9 cellular contexts compared by ENCODE assay signal in the genomic region with DNA sequence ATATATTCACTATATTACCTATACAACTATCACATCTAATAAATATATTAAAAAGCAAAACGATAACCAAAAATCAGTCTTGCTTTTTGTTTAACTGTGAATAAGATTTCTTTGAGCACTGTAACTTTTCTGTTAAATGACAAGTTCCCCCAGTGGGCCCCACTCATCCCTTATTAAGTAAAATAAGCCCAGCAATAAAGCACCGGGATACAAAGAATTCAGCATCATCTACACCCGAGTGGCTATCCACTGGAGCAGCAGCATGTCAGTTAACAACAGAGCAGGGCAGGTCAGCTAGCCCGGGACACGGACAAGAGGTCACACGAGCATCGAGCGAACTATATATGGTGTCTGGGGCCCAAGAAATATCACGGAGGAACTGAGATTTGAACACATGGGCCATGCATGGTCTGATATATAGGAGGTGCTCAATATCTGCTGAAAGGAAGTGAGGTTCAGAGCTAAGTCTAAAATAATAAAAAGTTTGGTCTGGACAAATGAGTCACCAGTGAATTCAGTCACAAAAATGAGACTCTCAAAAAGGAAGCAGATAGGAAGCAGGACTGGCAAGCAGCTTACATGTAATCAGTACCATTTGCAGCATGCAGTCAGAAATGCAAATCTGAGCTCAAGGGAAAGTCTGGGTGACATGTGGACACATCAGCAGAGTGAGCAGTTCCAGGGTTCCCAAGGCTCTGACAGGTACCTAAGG.
A peak's percentile ranks its signal among the peaks of the same experiment; 100 is the strongest.
DNase-seq lines count a peak whose midpoint lies in the region; ATAC-seq and TF ChIP-seq lines count a peak whose summit lies in the region.
"Had no signal": no experiment of that assay in that cellular context is flagged by ENCODE, and none has a peak within 500 bp of the region (broad histone marks: within the 10 kb centered on the region; RNA-seq: fewer than 3 reads in every experiment).

No MANE protein-coding gene starts in this region.

- TF ChIP-seq CTCF in GM12865 (IDR thresholded peaks at IDR 0.05; ENCODE audit: insufficient read depth, low read depth, low read length, missing control alignments), result no peak

- DNase-seq in GM12865 (ENCODE audit: low read depth) (peak; percentile 89), dedifferentiated amniotic fluid mesenchymal stem cell (ENCODE audit: extremely low spot score) (peak; percentile 53), NCI-H146 treated with DMSO at 0.1 percent for 48 hours (lab: John Stamatoyannopoulos, UW; ENCODE audit: unreplicated experiment) (no peak), DMS79 treated with DMSO at 0.1 percent for 48 hours (lab: John Stamatoyannopoulos, UW) (no peak)
- DNase-seq in activated effector memory CD4-positive, alpha-beta T cell treated with anti-CD3 and anti-CD28 coated beads, Interleukin-2, amount 50 U/mL, for 16 hours, result no peak
- DNase-seq in activated CD4-positive, alpha-beta T cell treated with anti-CD3 and anti-CD28 coated beads, Interleukin-2, amount 50 U/mL, for 48 hours, result no peak

- H3K4me3 ChIP-seq in GM12865 (ENCODE audit: low read depth, low read length), result peak overlapping the region; percentile 24; the same call in 1 of the 2 replicates
- H3K4me3 ChIP-seq: lung had no signal

- peak; percentile 50 for ATAC-seq in GM21423 (IDR thresholded peaks at IDR 0.05; ENCODE audit: unreplicated experiment)
- ATAC-seq in HG03575 (IDR thresholded peaks at IDR 0.05; ENCODE audit: extremely low read depth, insufficient number of reproducible peaks, low FRiP score, unreplicated experiment), result peak; percentile 57

Comparison
In these comparisons a context has a peak if more than half of its experiments do, and no peak if none do; other contexts are left out.
1. DNase-seq: peak in GM12865 (single experiment) and dedifferentiated amniotic fluid mesenchymal stem cell (single experiment); none in activated effector memory CD4-positive, alpha-beta T cell treated with anti-CD3 and anti-CD28 coated beads, Interleukin-2, amount 50 U/mL, for 16 hours (single experiment), NCI-H146 treated with DMSO at 0.1 percent for 48 hours (single experiment), DMS79 treated with DMSO at 0.1 percent for 48 hours (single experiment) and activated CD4-positive, alpha-beta T cell treated with anti-CD3 and anti-CD28 coated beads, Interleukin-2, amount 50 U/mL, for 48 hours (0 of 2).